In the genomic region with DNA sequence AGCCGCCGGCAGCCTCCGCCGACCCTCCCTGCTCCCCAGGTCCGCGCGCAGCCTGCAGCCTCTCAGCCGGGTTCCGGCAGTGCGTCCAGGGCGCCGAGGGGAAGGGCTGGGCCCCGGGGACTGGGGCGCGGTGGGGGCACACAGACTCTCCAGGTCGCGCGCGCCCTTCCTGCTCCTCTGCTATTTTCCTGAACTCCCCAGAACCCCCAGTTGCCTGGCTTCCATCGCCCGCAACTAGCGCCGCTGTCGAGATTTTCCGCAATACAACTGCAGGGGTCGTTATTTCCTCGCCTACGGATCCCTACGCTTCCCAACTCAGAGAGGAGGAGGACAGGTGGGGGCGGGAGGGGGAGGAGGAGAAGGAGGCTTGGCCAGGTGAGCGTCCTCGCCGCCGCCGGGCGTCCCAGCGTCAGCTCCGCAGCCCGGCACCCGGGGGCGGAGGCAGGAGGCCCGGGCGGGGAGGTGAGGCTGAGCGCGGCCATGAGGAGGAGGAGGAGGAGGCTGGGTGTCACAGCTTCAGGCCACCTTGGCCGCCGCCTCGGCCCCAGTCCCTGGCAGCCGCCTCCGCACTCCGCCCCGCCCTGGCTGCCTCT, we compare ENCODE assay signal across 13 cellular contexts. TPM values are rescaled to one million over a fixed set of nuclear protein-coding genes. Genes with fewer than 3 reads are reported as not detected.
DNase-seq lines count a peak whose midpoint lies in the region; ATAC-seq and TF ChIP-seq lines count a peak whose summit lies in the region.
"Had no signal": no experiment of that assay in that cellular context is flagged by ENCODE, and none has a peak within 500 bp of the region (broad histone marks: within the 10 kb centered on the region; RNA-seq: fewer than 3 reads in every experiment).

A gene (minus strand): TSS at position 265 of the 593 bp plus-strand sequence.

- H3K27ac Mint-ChIP-seq in activated T-helper 1 cell treated with anti-CD3 and anti-CD28 coated beads, Interleukin-12 subunit alpha, Interleukin-12 subunit beta, Interleukin-2, Interleukin-4 antibody, amounts not matched to agents 30 ng/mL and 10 ng/mL and 1 ng/mL, durations not matched to agents 14 hours and 24 hours and 36 hours: peak within 1 kb of the TSS; percentile 65
- H3K27ac Mint-ChIP-seq: activated CD4-positive, alpha-beta T cell treated with anti-CD3 and anti-CD28 coated beads, Interleukin-2, amount 10 ng/mL, durations not matched to agents 24 days and 14 days had no signal

- 2% methylated on average over 52 of the region's 52 CpGs for WGBS in right cardiac atrium

- H3K4me1 ChIP-seq in cardiac muscle cell (ENCODE audit: low read depth): peaks cover 3% of the 10 kb centered on the region
- H3K4me1 ChIP-seq in right cardiac atrium (ENCODE audit: control insufficient read depth, insufficient read depth, low read length): no peaks in the 10 kb centered on the region
- H3K4me1 ChIP-seq in upper lobe of right lung: no peaks in the 10 kb centered on the region

- H3K4me3 ChIP-seq in cardiac muscle cell (peak within 1 kb of the TSS; percentile 25), right cardiac atrium (ENCODE audit: low read length) (no peak within 1 kb of the TSS), upper lobe of right lung (peak within 1 kb of the TSS; percentile 3)

- H3K4me1 Mint-ChIP-seq in activated T-helper 1 cell treated with anti-CD3 and anti-CD28 coated beads, Interleukin-12 subunit alpha, Interleukin-12 subunit beta, Interleukin-2, Interleukin-4 antibody, amounts not matched to agents 30 ng/mL and 10 ng/mL and 1 ng/mL, durations not matched to agents 14 hours and 24 hours and 36 hours (ENCODE audit: low read depth): no peaks in the 10 kb centered on the region
- H3K4me1 Mint-ChIP-seq: activated CD4-positive, alpha-beta T cell treated with anti-CD3 and anti-CD28 coated beads, Interleukin-2, amount 10 ng/mL, durations not matched to agents 24 days and 14 days had no signal

- H3K27ac ChIP-seq in cardiac muscle cell (no peak within 1 kb of the TSS), right cardiac atrium (ENCODE audit: low read length) (no peak within 1 kb of the TSS), upper lobe of right lung (no peak within 1 kb of the TSS)

- peaks cover 4% of the 10 kb centered on the region for H3K9me3 Mint-ChIP-seq in activated T-helper 1 cell treated with anti-CD3 and anti-CD28 coated beads, Interleukin-12 subunit alpha, Interleukin-12 subunit beta, Interleukin-2, Interleukin-4 antibody, amounts not matched to agents 30 ng/mL and 10 ng/mL and 1 ng/mL, durations not matched to agents 14 hours and 24 hours and 36 hours

- no peaks in the 10 kb centered on the region for H3K36me3 Mint-ChIP-seq in activated T-helper 1 cell treated with anti-CD3 and anti-CD28 coated beads, Interleukin-12 subunit alpha, Interleukin-12 subunit beta, Interleukin-2, Interleukin-4 antibody, amounts not matched to agents 30 ng/mL and 10 ng/mL and 1 ng/mL, durations not matched to agents 14 hours and 24 hours and 36 hours (ENCODE audit: low read depth)
- H3K36me3 Mint-ChIP-seq: CD4-positive, CD25-positive, alpha-beta regulatory T cell had no signal

- TF ChIP-seq CTCF in cardiac muscle cell (IDR thresholded peaks at IDR 0.05; ENCODE audit: low read depth, low read length): no peak
- TF ChIP-seq CTCF in upper lobe of right lung (IDR thresholded peaks at IDR 0.05): no peak

- H3K36me3 ChIP-seq in cardiac muscle cell (no peaks in the 10 kb centered on the region), upper lobe of right lung (no peaks in the 10 kb centered on the region)

- DNase-seq in cardiac muscle cell (ENCODE audit: low read depth in 1 of 2, low spot score in 1 of 2) (peak in 1 of 2 donors; percentile 20), right cardiac atrium (no peak), iPS-NIHi7 (ENCODE audit: extremely low spot score) (peak; percentile 77), upper lobe of right lung (no peak), NOMO-1 treated with DMSO at 0.1 percent for 48 hours (lab: John Stamatoyannopoulos, UW; ENCODE audit: unreplicated experiment) (no peak)
- DNase-seq in activated T-helper 1 cell treated with anti-CD3 and anti-CD28 coated beads, Interleukin-12 subunit alpha, Interleukin-12 subunit beta, Interleukin-2, Interleukin-4 antibody, amounts not matched to agents 30 ng/mL and 10 ng/mL and 1 ng/mL, durations not matched to agents 14 hours and 24 hours and 36 hours (ENCODE audit: low spot score): no peak
- DNase-seq: activated CD4-positive, alpha-beta T cell treated with anti-CD3 and anti-CD28 coated beads, Interleukin-2, amount 10 ng/mL, durations not matched to agents 24 days and 14 days; CD4-positive, CD25-positive, alpha-beta regulatory T cell; HCEC 1CT had no signal

- no peak for ATAC-seq in right cardiac atrium
- peak; percentile 23 for ATAC-seq in upper lobe of right lung
- no peak for ATAC-seq in GM18861 (IDR thresholded peaks at IDR 0.05; ENCODE audit: unreplicated experiment)
- ATAC-seq in GM18867 (IDR thresholded peaks at IDR 0.05; ENCODE audit: unreplicated experiment): no peak

- H3K9me3 ChIP-seq in cardiac muscle cell (ENCODE audit: low read depth): no peaks in the 10 kb centered on the region
- no peaks in the 10 kb centered on the region for H3K9me3 ChIP-seq in right cardiac atrium (ENCODE audit: control insufficient read depth, low read length)
- no peaks in the 10 kb centered on the region for H3K9me3 ChIP-seq in upper lobe of right lung

- H3K27me3 Mint-ChIP-seq in activated T-helper 1 cell treated with anti-CD3 and anti-CD28 coated beads, Interleukin-12 subunit alpha, Interleukin-12 subunit beta, Interleukin-2, Interleukin-4 antibody, amounts not matched to agents 30 ng/mL and 10 ng/mL and 1 ng/mL, durations not matched to agents 14 hours and 24 hours and 36 hours (ENCODE audit: insufficient read depth): peaks cover 42% of the 10 kb centered on the region

- H3K4me3 Mint-ChIP-seq in activated T-helper 1 cell treated with anti-CD3 and anti-CD28 coated beads, Interleukin-12 subunit alpha, Interleukin-12 subunit beta, Interleukin-2, Interleukin-4 antibody, amounts not matched to agents 30 ng/mL and 10 ng/mL and 1 ng/mL, durations not matched to agents 14 hours and 24 hours and 36 hours: no peak within 1 kb of the TSS
- H3K4me3 Mint-ChIP-seq: activated CD4-positive, alpha-beta T cell treated with anti-CD3 and anti-CD28 coated beads, Interleukin-2, amount 10 ng/mL, durations not matched to agents 24 days and 14 days had no signal

- H3K27me3 ChIP-seq in cardiac muscle cell (peaks cover 77% of the 10 kb centered on the region), right cardiac atrium (ENCODE audit: control insufficient read depth, insufficient read depth) (no peaks in the 10 kb centered on the region), upper lobe of right lung (peaks cover 40% of the 10 kb centered on the region)

- intact Hi-C loops in right cardiac atrium (cut with DNase I): no loop called here
- intact Hi-C loops in activated T-helper 1 cell treated with anti-CD3 and anti-CD28 coated beads, Interleukin-12 subunit alpha, Interleukin-12 subunit beta, Interleukin-2, Interleukin-4 antibody, amounts not matched to agents 30 ng/mL and 10 ng/mL and 1 ng/mL, durations not matched to agents 14 hours and 24 hours and 36 hours (cut with micrococcal nuclease): no loop called here
- intact Hi-C loops in upper lobe of right lung (cut with DNase I): no loop called here

RNA-seq across cellular contexts. Expression of the gene that starts here (rescaled TPM):
- not detected in 2 replicates for total RNA-seq in cardiac muscle cell
- not detected in 2 replicates for polyA plus RNA-seq in cardiac muscle cell
- not detected for total RNA-seq in right cardiac atrium
- polyA plus RNA-seq in right cardiac atrium: 0.05 TPM
- not detected in 2 replicates for total RNA-seq in activated T-helper 1 cell treated with anti-CD3 and anti-CD28 coated beads, Interleukin-12 subunit alpha, Interleukin-12 subunit beta, Interleukin-2, Interleukin-4 antibody, amounts not matched to agents 30 ng/mL and 10 ng/mL and 1 ng/mL, durations not matched to agents 14 hours and 24 hours and 36 hours
- not detected for total RNA-seq in upper lobe of right lung
- total RNA-seq: activated CD4-positive, alpha-beta T cell treated with anti-CD3 and anti-CD28 coated beads, Interleukin-2, amount 10 ng/mL, durations not matched to agents 24 days and 14 days; aorta; CD4-positive, CD25-positive, alpha-beta regulatory T cell; glomerular endothelial cell had no signal
- polyA plus RNA-seq: aorta; CD4-positive, CD25-positive, alpha-beta regulatory T cell had no signal

Comparison
In these comparisons a context has a peak if more than half of its experiments do, and no peak if none do; other contexts are left out.
1. Peak in ATAC-seq and H3K4me3 ChIP-seq in upper lobe of right lung; RNA of the gene not detected or under 1 TPM.